Comparison of ENCODE assay signal across 8 cellular contexts in genomic region chr19:17405250-17406038, GRCh38. TPM values are rescaled to one million over a fixed set of nuclear protein-coding genes. Genes with fewer than 3 reads are reported as not detected.
A peak's percentile ranks its signal among the peaks of the same experiment; 100 is the strongest.
DNase-seq lines count a peak whose midpoint lies in the region; ATAC-seq and TF ChIP-seq lines count a peak whose summit lies in the region.

A gene with protein sequence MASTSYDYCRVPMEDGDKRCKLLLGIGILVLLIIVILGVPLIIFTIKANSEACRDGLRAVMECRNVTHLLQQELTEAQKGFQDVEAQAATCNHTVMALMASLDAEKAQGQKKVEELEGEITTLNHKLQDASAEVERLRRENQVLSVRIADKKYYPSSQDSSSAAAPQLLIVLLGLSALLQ (minus strand): TSS chr19:17405630. CDS start chr19:17405575, 55 bp downstream.

- H3K4me2 ChIP-seq in GM23338 = peak within 1 kb of the TSS; percentile 85
- peak within 1 kb of the TSS; percentile 86 for H3K4me2 ChIP-seq in Loucy (ENCODE audit: low read depth, low read length, poor library complexity, severe bottlenecking)

- H3K9me2 ChIP-seq in GM23338 (ENCODE audit: insufficient read depth) = no peaks in the 10 kb centered on the region
- H3K9me2 ChIP-seq in Loucy (replicated peaks; ENCODE audit: low read depth, low read length) = no peaks in the 10 kb centered on the region

- H3K4me1 ChIP-seq in GM23338 (ENCODE audit: insufficient read depth) (peaks cover 17% of the 10 kb centered on the region), Loucy (ENCODE audit: insufficient read depth, low read length, poor library complexity, severe bottlenecking) (peaks cover 23% of the 10 kb centered on the region), mucosa of rectum (ENCODE audit: control insufficient read depth in 2 of 2, insufficient read depth in 2 of 2, low read length in 2 of 2) (peaks cover 4 to 6% of the 10 kb centered on the region in 2 donors), upper lobe of right lung (peaks cover 17% of the 10 kb centered on the region)

- ATAC-seq in GM23338 = peak; percentile 52
- ATAC-seq in upper lobe of right lung = peak; percentile 95

- H3K36me3 ChIP-seq in GM23338 (ENCODE audit: insufficient read depth) (no peaks in the 10 kb centered on the region), Loucy (ENCODE audit: insufficient read depth, low read length) (peaks cover 6% of the 10 kb centered on the region; the same call in 1 of the 2 replicates), mucosa of rectum (ENCODE audit: control insufficient read depth in 2 of 2, insufficient read depth in 2 of 2, low read length in 2 of 2) (no peaks in the 10 kb centered on the region), upper lobe of right lung (no peaks in the 10 kb centered on the region)

- H3K9me3 ChIP-seq in Loucy (ENCODE audit: insufficient read depth, low read depth, low read length) (no peaks in the 10 kb centered on the region), mucosa of rectum (ENCODE audit: control insufficient read depth in 2 of 2, low read length in 2 of 2) (no peaks in the 10 kb centered on the region), upper lobe of right lung (no peaks in the 10 kb centered on the region)

- H4K20me1 ChIP-seq in GM23338 (replicated peaks; ENCODE audit: insufficient read depth) (no peaks in the 10 kb centered on the region), Loucy (ENCODE audit: insufficient read depth, low read length, poor library complexity, severe bottlenecking) (peaks cover 22% of the 10 kb centered on the region)

- no peak for TF ChIP-seq CTCF in GM12864 (IDR thresholded peaks at IDR 0.05; ENCODE audit: low read depth, low read length, missing control alignments)
- no peak for TF ChIP-seq CTCF in GM23338 (conservative IDR thresholded peaks at IDR 0.05; ENCODE audit: low read depth in 2 of 2)
- TF ChIP-seq CTCF in Loucy (conservative IDR thresholded peaks at IDR 0.05; ENCODE audit: low read length) = no peak
- TF ChIP-seq CTCF in upper lobe of right lung (IDR thresholded peaks at IDR 0.05) = no peak

- H3K27ac Mint-ChIP-seq in GM23338 = peak within 1 kb of the TSS; percentile 95

- H3K4me3 Mint-ChIP-seq in GM23338 = peak within 1 kb of the TSS; percentile 83

- H2AFZ ChIP-seq in GM23338 = 0 out of 2 replicates have a peak within 1 kb of the TSS, but pooled peaks have one; percentile 47
- H2AFZ ChIP-seq in Loucy (ENCODE audit: low read length) = peak within 1 kb of the TSS; percentile 59

- H3K4me1 Mint-ChIP-seq in GM23338 = peaks cover 28% of the 10 kb centered on the region

- peak within 1 kb of the TSS; percentile 90 for H3K27ac ChIP-seq in GM23338 (ENCODE audit: low read depth)
- H3K27ac ChIP-seq in epithelial cell of prostate = no peak within 1 kb of the TSS
- H3K27ac ChIP-seq in mucosa of rectum (ENCODE audit: low read depth in 2 of 2, low read length in 2 of 2) = peak within 1 kb of the TSS; percentile 80 to 93
- peak within 1 kb of the TSS; percentile 76 for H3K27ac ChIP-seq in upper lobe of right lung

- H3K9me3 Mint-ChIP-seq in GM23338 = no peaks in the 10 kb centered on the region

- 0 out of 2 replicates have a peak, but pooled peaks cover 7% of the 10 kb centered on the region for H3F3A ChIP-seq in GM23338 (replicated peaks; ENCODE audit: low read depth)
- no peaks in the 10 kb centered on the region for H3F3A ChIP-seq in Loucy (ENCODE audit: low read depth)

- H3K36me3 Mint-ChIP-seq in GM23338 (ENCODE audit: low read depth) = peaks cover 9% of the 10 kb centered on the region; the same call in 2 of the 3 replicates

- H3K27me3 ChIP-seq in GM23338 (ENCODE audit: insufficient read depth) (no peaks in the 10 kb centered on the region), Loucy (ENCODE audit: insufficient read depth, low read length, poor library complexity, severe bottlenecking) (no peaks in the 10 kb centered on the region), mucosa of rectum (ENCODE audit: control insufficient read depth in 2 of 2, insufficient read depth in 2 of 2, low read length in 2 of 2) (no peaks in the 10 kb centered on the region), upper lobe of right lung (no peaks in the 10 kb centered on the region)

- H3K79me2 ChIP-seq in GM23338 (replicated peaks; ENCODE audit: insufficient read depth) = no peaks in the 10 kb centered on the region
- peaks cover 64% of the 10 kb centered on the region for H3K79me2 ChIP-seq in Loucy (ENCODE audit: insufficient read depth, low read length)

- H3K9ac ChIP-seq in Loucy (ENCODE audit: low read depth, low read length, poor library complexity, severe bottlenecking) (peak within 1 kb of the TSS; percentile 82), mucosa of rectum (ENCODE audit: low read depth in 1 of 2, low read length in 2 of 2) (peak within 1 kb of the TSS; percentile 58 to 68)

- H3K27me3 Mint-ChIP-seq in GM23338 (ENCODE audit: insufficient read depth, low read depth, poor library complexity) = peaks cover 9% of the 10 kb centered on the region

- H3K4me3 ChIP-seq in GM12864 (ENCODE audit: low read depth, low read length) = peak within 1 kb of the TSS; percentile 75
- H3K4me3 ChIP-seq in GM23338 = peak within 1 kb of the TSS; percentile 62
- peak within 1 kb of the TSS; percentile 75 for H3K4me3 ChIP-seq in Loucy (ENCODE audit: low read length, poor library complexity, severe bottlenecking)
- H3K4me3 ChIP-seq in mucosa of rectum (ENCODE audit: low read length in 2 of 2) = peak within 1 kb of the TSS; percentile 60 to 81
- H3K4me3 ChIP-seq in upper lobe of right lung = peak within 1 kb of the TSS; percentile 55

- intact Hi-C loops in upper lobe of right lung (cut with DNase I) = no loop called here

- DNase-seq in GM12864 (ENCODE audit: low read depth) (peak; percentile 85), GM23338 (ENCODE audit: low spot score) (peak; percentile 78), epithelial cell of prostate (ENCODE audit: low read depth, low spot score) (peak; percentile 49), upper lobe of right lung (no peak), islet precursor cell (no peak)
- peak; percentile 53 to 58 for DNase-seq in activated CD4-positive, alpha-beta T cell treated with anti-CD3 and anti-CD28 coated beads, Interleukin-2, amount 50 U/mL, for 48 hours

TF ChIP-seq in GM23338, 12 proteins besides CTCF, POLR2A, EP300 and RAD21:
- TF ChIP-seq, protein P1, sequence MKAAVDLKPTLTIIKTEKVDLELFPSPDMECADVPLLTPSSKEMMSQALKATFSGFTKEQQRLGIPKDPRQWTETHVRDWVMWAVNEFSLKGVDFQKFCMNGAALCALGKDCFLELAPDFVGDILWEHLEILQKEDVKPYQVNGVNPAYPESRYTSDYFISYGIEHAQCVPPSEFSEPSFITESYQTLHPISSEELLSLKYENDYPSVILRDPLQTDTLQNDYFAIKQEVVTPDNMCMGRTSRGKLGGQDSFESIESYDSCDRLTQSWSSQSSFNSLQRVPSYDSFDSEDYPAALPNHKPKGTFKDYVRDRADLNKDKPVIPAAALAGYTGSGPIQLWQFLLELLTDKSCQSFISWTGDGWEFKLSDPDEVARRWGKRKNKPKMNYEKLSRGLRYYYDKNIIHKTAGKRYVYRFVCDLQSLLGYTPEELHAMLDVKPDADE (IDR thresholded peaks at IDR 0.05) = no peak
- TF ChIP-seq POLR2AphosphoS5 (IDR thresholded peaks at IDR 0.05; ENCODE audit: low read depth) (no peak; the same call in 1 of the 2 replicates), ZNF114 (CRISPR knock-in tag; IDR thresholded peaks at IDR 0.05) (no peak), NANOG (IDR thresholded peaks at IDR 0.05; ENCODE audit: borderline replicate concordance) (no peak), ZNF331 (CRISPR knock-in tag; IDR thresholded peaks at IDR 0.05; ENCODE audit: low read depth) (no peak)

RNA-seq across cellular contexts. Expression of the gene that starts here (rescaled TPM):
- 28.9 and 33.9 TPM in 2 replicates for total RNA-seq in GM23338 (2014; rRNA removed; shearing (Covaris generic))
- polyA plus RNA-seq in GM23338 (2016; fragmentation: Nextera tagmentation; extraction: Ambion mirVana) = 22.0 and 24.9 TPM in 2 replicates
- 133 TPM for total RNA-seq in upper lobe of right lung

Comparison
In these comparisons a context has a peak if more than half of its experiments do, and no peak if none do; other contexts are left out.
1. DNase-seq: peak in GM12864 (single experiment), GM23338 (single experiment), activated CD4-positive, alpha-beta T cell treated with anti-CD3 and anti-CD28 coated beads, Interleukin-2, amount 50 U/mL, for 48 hours (2 of 2) and epithelial cell of prostate (single experiment); none in upper lobe of right lung (single experiment) and islet precursor cell (single experiment).
2. Peak in every context shown above with its lines, with median percentiles within 50 percentile points of each other: H3K4me3 ChIP-seq.